1 cellular context compared by ENCODE assay signal in the genomic region with DNA sequence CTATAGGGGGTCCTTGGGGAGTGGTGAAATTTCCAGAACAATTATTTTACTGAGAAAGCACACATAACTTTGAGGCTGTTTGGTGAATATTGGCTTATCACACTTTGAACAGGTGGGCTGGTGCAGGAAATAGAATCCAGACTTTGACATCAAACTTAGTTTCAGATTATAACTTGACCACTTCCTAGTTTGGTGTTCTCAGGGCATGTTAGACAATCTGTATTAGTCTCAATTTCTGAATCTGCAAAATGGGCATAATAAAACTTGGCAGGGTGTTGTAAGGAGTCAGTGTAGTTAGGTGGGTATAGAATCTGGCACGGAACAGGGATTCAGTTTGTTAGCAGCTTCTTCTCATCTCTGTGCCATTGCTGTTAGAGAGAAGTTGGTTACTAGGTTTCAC.
TF ChIP-seq lines count a peak whose summit lies in the region.

No MANE protein-coding gene starts in this region.

TF ChIP-seq in HepG2, 621 proteins besides CTCF, POLR2A, EP300 and RAD21:
- TF ChIP-seq, protein P1, sequence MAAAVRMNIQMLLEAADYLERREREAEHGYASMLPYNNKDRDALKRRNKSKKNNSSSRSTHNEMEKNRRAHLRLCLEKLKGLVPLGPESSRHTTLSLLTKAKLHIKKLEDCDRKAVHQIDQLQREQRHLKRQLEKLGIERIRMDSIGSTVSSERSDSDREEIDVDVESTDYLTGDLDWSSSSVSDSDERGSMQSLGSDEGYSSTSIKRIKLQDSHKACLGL (CRISPR knock-in tag; IDR thresholded peaks at IDR 0.05): no peak
- TF ChIP-seq ZNF629 (CRISPR knock-in tag; conservative IDR thresholded peaks at IDR 0.05): peak; percentile 53
- TF ChIP-seq KDM3A (CRISPR knock-in tag; IDR thresholded peaks at IDR 0.05; ENCODE audit: low read depth): no peak
